ENCODE assay signal across 9 cellular contexts in genomic region chr1:160664573-160665051, GRCh38. TPM values are rescaled to one million over a fixed set of nuclear protein-coding genes. Genes with fewer than 3 reads are reported as not detected.
DNase-seq lines count a peak whose midpoint lies in the region; ATAC-seq and TF ChIP-seq lines count a peak whose summit lies in the region.
"Had no signal": no experiment of that assay in that cellular context is flagged by ENCODE, and none has a peak within 500 bp of the region (broad histone marks: within the 10 kb centered on the region; RNA-seq: fewer than 3 reads in every experiment).

No MANE protein-coding gene starts in this region.

- no peaks in the 10 kb centered on the region for H3K36me3 ChIP-seq in effector memory CD4-positive, alpha-beta T cell (ENCODE audit: control insufficient read depth, insufficient read depth, low read length)
- no peaks in the 10 kb centered on the region for H3K36me3 ChIP-seq in WERI-Rb-1
- H3K36me3 ChIP-seq in prostate gland = no peaks in the 10 kb centered on the region

- no peak for TF ChIP-seq POLR2A in prostate gland (IDR thresholded peaks at IDR 0.05)

- H3K9me3 ChIP-seq in effector memory CD4-positive, alpha-beta T cell (ENCODE audit: control insufficient read depth, low read length) = no peaks in the 10 kb centered on the region
- H3K9me3 ChIP-seq in WERI-Rb-1 (ENCODE audit: severe bottlenecking) = peaks cover 2% of the 10 kb centered on the region
- no peaks in the 10 kb centered on the region for H3K9me3 ChIP-seq in prostate gland

- in situ Hi-C loops in GM13977 (cut with MboI; ENCODE audit: low pct_unique_long_range_greater_than_20kb, low sequenced_read_pairs, unreplicated experiment) = no loop called here

- 73% methylated on average over 3 of the region's 3 CpGs for WGBS in prostate gland

- intact Hi-C loops in prostate gland (cut with DNase I) = no loop called here

- H3K4me3 ChIP-seq in effector memory CD4-positive, alpha-beta T cell (ENCODE audit: insufficient read depth, low read depth, low read length, poor library complexity, severe bottlenecking) = peak overlapping the region; percentile 27
- H3K4me3 ChIP-seq in WERI-Rb-1 (ENCODE audit: low read depth, low read length) = no peak overlapping the region
- no peak overlapping the region for H3K4me3 ChIP-seq in prostate gland

- H3K27ac ChIP-seq in effector memory CD4-positive, alpha-beta T cell (ENCODE audit: insufficient read depth, low read length, poor library complexity, severe bottlenecking) = peak overlapping the region; percentile 64
- H3K27ac ChIP-seq in WERI-Rb-1 (no peak overlapping the region), prostate gland (no peak overlapping the region)

- ATAC-seq in HG03439 (IDR thresholded peaks at IDR 0.05; ENCODE audit: unreplicated experiment) = peak; percentile 52

- TF ChIP-seq CTCF in GM13977 (IDR thresholded peaks at IDR 0.05; ENCODE audit: extremely low read depth, insufficient read depth, missing control alignments) = no peak
- no peak for TF ChIP-seq CTCF in GM20000 (IDR thresholded peaks at IDR 0.05; ENCODE audit: extremely low read depth, missing control alignments)
- TF ChIP-seq CTCF in WERI-Rb-1 (IDR thresholded peaks at IDR 0.05; ENCODE audit: low read depth, low read length) = no peak
- no peak for TF ChIP-seq CTCF in prostate gland (IDR thresholded peaks at IDR 0.05)

- no peaks in the 10 kb centered on the region for H3K27me3 ChIP-seq in effector memory CD4-positive, alpha-beta T cell (replicated peaks; ENCODE audit: control insufficient read depth, insufficient read depth, low read length, poor library complexity, severe bottlenecking)
- peaks cover 84% of the 10 kb centered on the region for H3K27me3 ChIP-seq in WERI-Rb-1 (ENCODE audit: insufficient read depth, low read depth, severe bottlenecking)
- peaks cover 2% of the 10 kb centered on the region for H3K27me3 ChIP-seq in prostate gland (replicated peaks; ENCODE audit: insufficient read depth)

- peaks cover 35% of the 10 kb centered on the region for H3K4me1 ChIP-seq in effector memory CD4-positive, alpha-beta T cell (ENCODE audit: control insufficient read depth, insufficient read depth, low read length, poor library complexity, severe bottlenecking)
- no peaks in the 10 kb centered on the region for H3K4me1 ChIP-seq in prostate gland (replicated peaks)

- DNase-seq in GM13977 (ENCODE audit: low spot score) (peak; percentile 53), GM20000 (ENCODE audit: low spot score) (peak; percentile 50), NCI-H524 (lab: John Stamatoyannopoulos, UW) (no peak), WERI-Rb-1 (no peak), prostate gland (ENCODE audit: low spot score) (no peak), epidermal melanocyte (ENCODE audit: insufficient read length, low spot score) (no peak)
- DNase-seq in effector memory CD4-positive, alpha-beta T cell = peak in 2 of 3 donors; percentile 27 to 40

RNA-seq across cellular contexts. Expression of gene SLAMF1, which starts 17.8 kb away (rescaled TPM):
- under 1 TPM; 0.17 to 0.36 TPM for total RNA-seq in prostate gland
- total RNA-seq: neural crest cell had no signal

RNA-seq across cellular contexts. Expression of gene CD48, which starts 47.0 kb away (rescaled TPM):
- 1 to 10 TPM; 3.0 to 4.7 TPM for total RNA-seq in prostate gland
- total RNA-seq: neural crest cell had no signal

Comparison
In these comparisons a context has a peak if more than half of its experiments do, and no peak if none do; other contexts are left out.
1. DNase-seq: peak in GM13977 (single experiment), GM20000 (single experiment) and effector memory CD4-positive, alpha-beta T cell (2 of 3); none in NCI-H524 (0 of 2), WERI-Rb-1 (single experiment), prostate gland (single experiment) and epidermal melanocyte (single experiment).